Comparison of ENCODE assay signal across 1 cellular context in genomic region chr5:172006378-172007152, GRCh38.
A peak's percentile ranks its signal among the peaks of the same experiment; 100 is the strongest.
TF ChIP-seq lines count a peak whose summit lies in the region.

Gene FBXW11, minus strand, starts transcription at chr5:172006638. Its CDS starts 136 bp downstream, at chr5:172006502.

TF ChIP-seq in HepG2, 621 proteins besides CTCF, POLR2A, EP300 and RAD21 (continued from another document and continues in another):
- peak; percentile 86 for TF ChIP-seq ZNF687 (CRISPR knock-in tag; IDR thresholded peaks at IDR 0.05)
- no peak for TF ChIP-seq SRSF4 (IDR thresholded peaks at IDR 0.05; ENCODE audit: low read depth, low read length, poor library complexity, severe bottlenecking)
- peak; percentile 55; the same call in 1 of the 2 replicates for TF ChIP-seq THAP8 (CRISPR knock-in tag; IDR thresholded peaks at IDR 0.05; ENCODE audit: borderline replicate concordance)
- TF ChIP-seq NCOA2 (CRISPR knock-in tag; IDR thresholded peaks at IDR 0.05), result peak; percentile 60
- TF ChIP-seq ERF (CRISPR knock-in tag; IDR thresholded peaks at IDR 0.05), result peak; percentile 25; the same call in 1 of the 2 replicates
- TF ChIP-seq ZNF382 (CRISPR knock-in tag; IDR thresholded peaks at IDR 0.05; ENCODE audit: borderline replicate concordance), result no peak
- peak; percentile 33; the same call in 1 of the 2 replicates for TF ChIP-seq DMTF1 (CRISPR knock-in tag; IDR thresholded peaks at IDR 0.05)
- TF ChIP-seq TAF1 (CRISPR knock-in tag; IDR thresholded peaks at IDR 0.05), result peak; percentile 90
- TF ChIP-seq ZNF597 (CRISPR knock-in tag; IDR thresholded peaks at IDR 0.05), result peak; percentile 42; the same call in 1 of the 2 replicates
- TF ChIP-seq NONO (IDR thresholded peaks at IDR 0.05), result no peak
- peak; percentile 78 for TF ChIP-seq NONO (CRISPR knock-in tag; conservative IDR thresholded peaks at IDR 0.05)
- peak; percentile 43; the same call in 1 of the 2 replicates for TF ChIP-seq ZNF782 (CRISPR knock-in tag; IDR thresholded peaks at IDR 0.05; ENCODE audit: borderline replicate concordance)
- no peak; the same call in 1 of the 2 replicates for TF ChIP-seq TGIF2 (CRISPR knock-in tag; IDR thresholded peaks at IDR 0.05)
- no peak for TF ChIP-seq SETDB1 (CRISPR knock-in tag; IDR thresholded peaks at IDR 0.05; ENCODE audit: borderline replicate concordance)
- TF ChIP-seq CCAR2 (optimal IDR thresholded peaks at IDR 0.05; ENCODE audit: low read depth, low read length), result no peak
- no peak for TF ChIP-seq FOXJ3 (CRISPR knock-in tag; IDR thresholded peaks at IDR 0.05; ENCODE audit: borderline replicate concordance)
- peak; percentile 24; the same call in 1 of the 2 replicates for TF ChIP-seq KLF11 (CRISPR knock-in tag; IDR thresholded peaks at IDR 0.05)
- 0 out of 2 replicates have a peak, but pooled peaks have one; percentile 91 for TF ChIP-seq ZFP91 (CRISPR knock-in tag; IDR thresholded peaks at IDR 0.05; ENCODE audit: borderline replicate concordance)
- TF ChIP-seq ZNF513 (CRISPR knock-in tag; conservative IDR thresholded peaks at IDR 0.05), result 0 out of 2 replicates have a peak, but pooled peaks have one; percentile 39
- TF ChIP-seq ZKSCAN5 (CRISPR knock-in tag; IDR thresholded peaks at IDR 0.05), result no peak
- no peak for TF ChIP-seq ZNF510 (CRISPR knock-in tag; IDR thresholded peaks at IDR 0.05; ENCODE audit: low read depth)
- TF ChIP-seq ZNF143 (CRISPR knock-in tag; IDR thresholded peaks at IDR 0.05), result peak; percentile 96
- no peak for TF ChIP-seq ZNF264 (CRISPR knock-in tag; IDR thresholded peaks at IDR 0.05)
- TF ChIP-seq ZNF276 (CRISPR knock-in tag; IDR thresholded peaks at IDR 0.05; ENCODE audit: low read depth), result peak; percentile 70; the same call in 1 of the 2 replicates
- TF ChIP-seq HMGA1 (CRISPR knock-in tag; conservative IDR thresholded peaks at IDR 0.05), result no peak
- peak; percentile 48; the same call in 1 of the 2 replicates for TF ChIP-seq CREB1 (IDR thresholded peaks at IDR 0.05)
- peak; percentile 74; the same call in 1 of the 2 replicates for TF ChIP-seq CREB1 (CRISPR knock-in tag; IDR thresholded peaks at IDR 0.05)
- TF ChIP-seq ZNF543 (CRISPR knock-in tag; IDR thresholded peaks at IDR 0.05), result peak; percentile 22; the same call in 1 of the 2 replicates
- peak; percentile 65; the same call in 1 of the 2 replicates for TF ChIP-seq ATF7-NPFF (CRISPR knock-in tag; IDR thresholded peaks at IDR 0.05; ENCODE audit: low read depth)
- no peak for TF ChIP-seq ZNF616 (CRISPR knock-in tag; IDR thresholded peaks at IDR 0.05; ENCODE audit: low read depth)
- TF ChIP-seq ZNF17 (CRISPR knock-in tag; IDR thresholded peaks at IDR 0.05), result no peak
- TF ChIP-seq ZBTB44 (CRISPR knock-in tag; IDR thresholded peaks at IDR 0.05), result no peak
- no peak; the same call in 1 of the 2 replicates for TF ChIP-seq ZNF121 (CRISPR knock-in tag; IDR thresholded peaks at IDR 0.05)
- no peak for TF ChIP-seq STAG1 (CRISPR knock-in tag; IDR thresholded peaks at IDR 0.05)
- peak; percentile 100 for TF ChIP-seq HNRNPLL (IDR thresholded peaks at IDR 0.05; ENCODE audit: low read depth, low read length, poor library complexity, severe bottlenecking)
- TF ChIP-seq HMG20A (CRISPR knock-in tag; IDR thresholded peaks at IDR 0.05; ENCODE audit: borderline replicate concordance), result 0 out of 2 replicates have a peak, but pooled peaks have one; percentile 25
- TF ChIP-seq JDP2 (CRISPR knock-in tag; IDR thresholded peaks at IDR 0.05; ENCODE audit: borderline replicate concordance), result no peak
- peak; percentile 80; the same call in 1 of the 2 replicates for TF ChIP-seq DZIP1 (CRISPR knock-in tag; IDR thresholded peaks at IDR 0.05)
- TF ChIP-seq ZNF331 (CRISPR knock-in tag; IDR thresholded peaks at IDR 0.05), result 0 out of 2 replicates have a peak, but pooled peaks have one; percentile 1
